9 cellular contexts compared by ENCODE assay signal in genomic region chr16:30950516-30951073, GRCh38. TPM values are rescaled to one million over a fixed set of nuclear protein-coding genes. Genes with fewer than 3 reads are reported as not detected.
DNase-seq lines count a peak whose midpoint lies in the region; ATAC-seq and TF ChIP-seq lines count a peak whose summit lies in the region.
"Had no signal": no experiment of that assay in that cellular context is flagged by ENCODE, and none has a peak within 500 bp of the region (broad histone marks: within the 10 kb centered on the region; RNA-seq: fewer than 3 reads in every experiment).

No MANE protein-coding gene starts in this region.

- no peak for DNase-seq in GM12865 (ENCODE audit: low read depth)
- DNase-seq in fibroblast of mammary gland (ENCODE audit: low read depth), result no peak
- no peak for DNase-seq in gastrocnemius medialis
- DNase-seq in HK-2 (ENCODE audit: unreplicated experiment), result no peak
- DNase-seq in stimulated activated CD4-positive, alpha-beta T cell treated with anti-CD3 and anti-CD28 coated beads, Interleukin-4, amount 100 ng/mL, for 1 hour, result no peak
- DNase-seq in NOMO-1 treated with DMSO at 0.1 percent for 48 hours (lab: John Stamatoyannopoulos, UW; ENCODE audit: unreplicated experiment), result no peak
- DNase-seq: cortex of kidney had no signal

- in situ Hi-C loops in gastrocnemius medialis (cut with MboI; ENCODE audit: low sequenced_read_pairs in 4 of 4), result loop anchor here in 1 of 4 donors (25.0 kb wide), 1 partner anchor 487 kb away; the partner anchor contains the start of genes COX6A2 and ZNF843

- intact Hi-C loops in gastrocnemius medialis (cut with DNase I; ENCODE audit: low total_unique reads), result no loop called here

- H3K36me3 ChIP-seq in gastrocnemius medialis, result peaks cover 0 to 4% of the 10 kb centered on the region in 2 donors

- H3K9me3 ChIP-seq in gastrocnemius medialis, result no peaks in the 10 kb centered on the region

- ATAC-seq in gastrocnemius medialis, result no peak
- ATAC-seq in GM21737 (IDR thresholded peaks at IDR 0.05; ENCODE audit: unreplicated experiment), result no peak

- peaks cover 14 to 33% of the 10 kb centered on the region in 2 donors for H3K4me1 ChIP-seq in gastrocnemius medialis

- TF ChIP-seq CTCF in GM12865 (IDR thresholded peaks at IDR 0.05; ENCODE audit: insufficient read depth, low read depth, low read length, missing control alignments) (no peak), VCaP (conservative IDR thresholded peaks at IDR 0.05) (no peak), fibroblast of mammary gland (conservative IDR thresholded peaks at IDR 0.05; ENCODE audit: control insufficient read depth, insufficient read depth, low read depth, low read length) (no peak), gastrocnemius medialis (IDR thresholded peaks at IDR 0.05 in 4 of 5, conservative IDR thresholded peaks at IDR 0.05 in 1 of 5) (no peak)

- H3K4me3 ChIP-seq in GM12865 (ENCODE audit: low read depth, low read length), result peak overlapping the region; percentile 71
- H3K4me3 ChIP-seq in fibroblast of mammary gland (ENCODE audit: control insufficient read depth, low read depth, low read length), result peak overlapping the region; percentile 75
- H3K4me3 ChIP-seq in gastrocnemius medialis, result peak overlapping the region in 3 of 4 donors; percentile 69 to 100 (median 86)

- no peak for TF ChIP-seq POLR2A in gastrocnemius medialis (IDR thresholded peaks at IDR 0.05)

- H3K27me3 ChIP-seq in gastrocnemius medialis, result no peaks in the 10 kb centered on the region

- H3K27ac ChIP-seq in VCaP (peak overlapping the region; percentile 78), gastrocnemius medialis (peak overlapping the region; percentile 74 to 94 (median 90))

RNA-seq across cellular contexts. Expression of gene ORAI3, which starts 1.7 kb away (rescaled TPM):
- 10 to 100 TPM; 10.3 to 15.6 (median 12.5) TPM for total RNA-seq in gastrocnemius medialis

RNA-seq across cellular contexts. Expression of gene SETD1A, which starts 7.0 kb away (rescaled TPM):
- total RNA-seq in gastrocnemius medialis, result 10 to 100 TPM in 2 of 4 donors, 1 to 10 TPM in 2; 3.8 to 15.4 (median 9.8) TPM

RNA-seq across cellular contexts. Expression of gene FBXL19, which starts 27.2 kb away (rescaled TPM):
- total RNA-seq in gastrocnemius medialis, result 1 to 10 TPM; 3.4 to 7.9 (median 4.8) TPM

RNA-seq across cellular contexts. Expression of gene HSD3B7, which starts 34.4 kb away (rescaled TPM):
- 1 to 10 TPM; 1.5 to 6.8 (median 5.4) TPM for total RNA-seq in gastrocnemius medialis

RNA-seq across cellular contexts. Expression of gene CTF1, which starts 54.2 kb away (rescaled TPM):
- total RNA-seq in gastrocnemius medialis, result 1 to 10 TPM; 2.3 to 5.6 (median 3.2) TPM
